ENCODE assay signal across 26 cellular contexts in genomic region chr4:72558655-72559054, GRCh38. TPM values are rescaled to one million over a fixed set of nuclear protein-coding genes. Genes with fewer than 3 reads are reported as not detected.
"Had no signal": no experiment of that assay in that cellular context is flagged by ENCODE, and none has a peak within 500 bp of the region (broad histone marks: within the 10 kb centered on the region; RNA-seq: fewer than 3 reads in every experiment).

No MANE protein-coding gene starts in this region.

- DNase-seq: cortex of kidney; effector memory CD8-positive, alpha-beta T cell; foreskin melanocyte; glutamatergic neuron; heart right ventricle; hippocampal formation; immature natural killer cell; islet precursor cell; kidney glomerular epithelial cell; left ventricle myocardium superior; lower lobe of right lung; natural killer cell; stimulated activated CD4-positive, alpha-beta T cell treated with anti-CD3 and anti-CD28 coated beads, Interleukin-2, amount 100 ng/mL, for 24 hours; stimulated activated CD4-positive, alpha-beta T cell treated with anti-CD3 and anti-CD28 coated beads, Interleukin-4, amount 100 ng/mL, for 24 hours; stimulated activated naive CD4-positive, alpha-beta T cell treated with Interleukin-2 at 50 U/mL for 16 hours; stomach; thyroid gland had no signal

- H3K4me3 ChIP-seq: heart right ventricle, lower lobe of right lung, neural progenitor cell, right atrium auricular region, smooth muscle cell, stomach, thyroid gland, vagina had no signal

- H3K36me3 Mint-ChIP-seq: immature natural killer cell; memory B cell; natural killer cell; stimulated activated effector memory CD8-positive, alpha-beta T cell treated with anti-CD3 and anti-CD28 coated beads, Interleukin-12 subunit alpha, Interleukin-12 subunit beta, amount 100 ng/mL, for 72 hours had no signal

- H3K4me1 Mint-ChIP-seq: immature natural killer cell; memory B cell; natural killer cell; neural progenitor cell; stimulated activated effector memory CD8-positive, alpha-beta T cell treated with anti-CD3 and anti-CD28 coated beads, Interleukin-12 subunit alpha, Interleukin-12 subunit beta, amount 100 ng/mL, for 72 hours had no signal

- FAIRE-seq: endometrium had no signal

- H3K4me3 Mint-ChIP-seq: effector memory CD8-positive, alpha-beta T cell; immature natural killer cell; memory B cell; natural killer cell; neural progenitor cell; stimulated activated effector memory CD8-positive, alpha-beta T cell treated with anti-CD3 and anti-CD28 coated beads, Interleukin-12 subunit alpha, Interleukin-12 subunit beta, amount 100 ng/mL, for 72 hours had no signal

- H3K27me3 Mint-ChIP-seq: progenitor cell of endocrine pancreas had no signal

- H3K27ac Mint-ChIP-seq: effector memory CD8-positive, alpha-beta T cell; immature natural killer cell; memory B cell; natural killer cell; neural progenitor cell; progenitor cell of endocrine pancreas; stimulated activated effector memory CD8-positive, alpha-beta T cell treated with anti-CD3 and anti-CD28 coated beads, Interleukin-12 subunit alpha, Interleukin-12 subunit beta, amount 100 ng/mL, for 72 hours had no signal

RNA-seq across cellular contexts. Expression of gene ADAMTS3, which starts 10.4 kb away (rescaled TPM):
- total RNA-seq: mononuclear cell had no signal
- polyA plus RNA-seq: immature natural killer cell had no signal
